Comparison of ENCODE assay signal across 21 cellular contexts in the genomic region with DNA sequence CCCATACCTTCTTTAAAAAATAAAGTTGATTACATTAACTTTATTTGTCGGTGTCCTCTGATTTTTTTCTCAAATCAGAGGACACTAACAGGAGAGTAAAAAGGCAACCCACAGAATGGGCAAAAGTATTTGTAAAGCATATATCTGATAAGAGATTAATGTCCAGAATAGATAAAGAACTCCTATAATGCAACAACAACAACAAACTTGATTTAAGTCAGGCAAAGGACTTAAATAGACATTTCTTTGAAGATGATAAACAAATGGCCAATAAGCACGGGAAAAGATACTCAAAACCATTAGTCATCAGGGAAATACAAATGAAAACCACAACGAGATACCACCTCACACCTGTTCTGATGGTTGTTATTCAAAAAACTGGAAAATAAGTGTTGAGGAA. TPM values are rescaled to one million over a fixed set of nuclear protein-coding genes. Genes with fewer than 3 reads are reported as not detected.
DNase-seq lines count a peak whose midpoint lies in the region; ATAC-seq and TF ChIP-seq lines count a peak whose summit lies in the region.
"Had no signal": no experiment of that assay in that cellular context is flagged by ENCODE, and none has a peak within 500 bp of the region (broad histone marks: within the 10 kb centered on the region; RNA-seq: fewer than 3 reads in every experiment).

No MANE protein-coding gene starts in this region.

- no peaks in the 10 kb centered on the region for H3K9me3 ChIP-seq in gastroesophageal sphincter
- H3K9me3 ChIP-seq in tibial artery, result no peaks in the 10 kb centered on the region
- no peaks in the 10 kb centered on the region for H3K9me3 ChIP-seq in right cardiac atrium (ENCODE audit: control insufficient read depth, low read length)
- H3K9me3 ChIP-seq: Caco-2, upper lobe of left lung had no signal

- intact Hi-C loops in activated CD8-positive, alpha-beta T cell treated with anti-CD3 and anti-CD28 coated beads for 36 hours (cut with micrococcal nuclease), result no loop called here
- intact Hi-C loops in tibial artery (cut with DNase I; ENCODE audit: low total_unique reads) (no loop called here), right cardiac atrium (cut with DNase I) (no loop called here)

- H3K9me3 Mint-ChIP-seq in stimulated activated naive CD8-positive, alpha-beta T cell treated with anti-CD3 and anti-CD28 coated beads, Interleukin-15, Interleukin-2, amounts not matched to agents 100 ng/mL and 50 ng/mL, for 24 hours, result no peaks in the 10 kb centered on the region
- H3K9me3 Mint-ChIP-seq in activated CD8-positive, alpha-beta T cell treated with anti-CD3 and anti-CD28 coated beads for 36 hours, result no peaks in the 10 kb centered on the region

- H3K4me3 ChIP-seq in gastroesophageal sphincter (no peak overlapping the region), tibial artery (no peak overlapping the region), right cardiac atrium (ENCODE audit: low read length) (no peak overlapping the region)
- H3K4me3 ChIP-seq: upper lobe of left lung had no signal

- peaks cover 89% of the 10 kb centered on the region for H3K4me1 Mint-ChIP-seq in stimulated activated naive CD8-positive, alpha-beta T cell treated with anti-CD3 and anti-CD28 coated beads, Interleukin-15, Interleukin-2, amounts not matched to agents 100 ng/mL and 50 ng/mL, for 24 hours (ENCODE audit: low read depth)
- peaks cover 75% of the 10 kb centered on the region for H3K4me1 Mint-ChIP-seq in activated CD8-positive, alpha-beta T cell treated with anti-CD3 and anti-CD28 coated beads for 36 hours (ENCODE audit: low read depth)

- H3K4me1 ChIP-seq in gastroesophageal sphincter (peaks cover 0 to 70% (median 9%) of the 10 kb centered on the region in 3 donors), tibial artery (peaks cover 0 to 75% (median 15%) of the 10 kb centered on the region in 4 donors), right cardiac atrium (ENCODE audit: control insufficient read depth, insufficient read depth, low read length) (peaks cover 1% of the 10 kb centered on the region)
- H3K4me1 ChIP-seq: Caco-2 had no signal

- no peak for ATAC-seq in stimulated activated naive CD8-positive, alpha-beta T cell treated with anti-CD3 and anti-CD28 coated beads, Interleukin-15, Interleukin-2, amounts not matched to agents 100 U/mL and 50 U/mL, for 24 hours
- ATAC-seq in activated CD8-positive, alpha-beta T cell treated with anti-CD3 and anti-CD28 coated beads for 36 hours, result no peak
- no peak for ATAC-seq in gastroesophageal sphincter
- no peak for ATAC-seq in right cardiac atrium
- ATAC-seq: Right ventricle myocardium inferior had no signal

- H3K27me3 Mint-ChIP-seq in stimulated activated naive CD8-positive, alpha-beta T cell treated with anti-CD3 and anti-CD28 coated beads, Interleukin-15, Interleukin-2, amounts not matched to agents 100 ng/mL and 50 ng/mL, for 24 hours, result no peaks in the 10 kb centered on the region
- no peaks in the 10 kb centered on the region for H3K27me3 Mint-ChIP-seq in activated CD8-positive, alpha-beta T cell treated with anti-CD3 and anti-CD28 coated beads for 36 hours

- TF ChIP-seq POLR2A in gastroesophageal sphincter (IDR thresholded peaks at IDR 0.05), result no peak

- CTCF ChIA-PET in activated CD8-positive, alpha-beta T cell treated with anti-CD3 and anti-CD28 coated beads for 36 hours (lab: Charles Lee), result no interaction called here

- TF ChIP-seq EP300 in gastroesophageal sphincter (IDR thresholded peaks at IDR 0.05), result no peak

- peak overlapping the region; percentile 40 for H3K4me3 Mint-ChIP-seq in stimulated activated naive CD8-positive, alpha-beta T cell treated with anti-CD3 and anti-CD28 coated beads, Interleukin-15, Interleukin-2, amounts not matched to agents 100 ng/mL and 50 ng/mL, for 24 hours
- peak overlapping the region; percentile 59 for H3K4me3 Mint-ChIP-seq in activated CD8-positive, alpha-beta T cell treated with anti-CD3 and anti-CD28 coated beads for 36 hours
- H3K4me3 Mint-ChIP-seq: nephron had no signal

- WGBS in gastroesophageal sphincter (ENCODE audit: low coverage in 1 of 2), 2 donors, result 50% methylated on average over 2 to 3 of the region's 3 CpGs
- WGBS in right cardiac atrium, result 61% methylated on average over 3 of the region's 3 CpGs

- H3K27ac ChIP-seq in gastroesophageal sphincter (peak overlapping the region; percentile 39 to 79 (median 60)), tibial artery (peak overlapping the region; percentile 22 to 76), right cardiac atrium (ENCODE audit: low read length) (no peak overlapping the region)

- H3K36me3 Mint-ChIP-seq in stimulated activated naive CD8-positive, alpha-beta T cell treated with anti-CD3 and anti-CD28 coated beads, Interleukin-15, Interleukin-2, amounts not matched to agents 100 ng/mL and 50 ng/mL, for 24 hours (ENCODE audit: low read depth), result peaks cover 5% of the 10 kb centered on the region
- H3K36me3 Mint-ChIP-seq in activated CD8-positive, alpha-beta T cell treated with anti-CD3 and anti-CD28 coated beads for 36 hours (ENCODE audit: low read depth), result peaks cover 10% of the 10 kb centered on the region

- H3K36me3 ChIP-seq in gastroesophageal sphincter (no peaks in the 10 kb centered on the region), tibial artery (no peaks in the 10 kb centered on the region)
- H3K36me3 ChIP-seq: upper lobe of left lung had no signal

- H3K27ac Mint-ChIP-seq in stimulated activated naive CD8-positive, alpha-beta T cell treated with anti-CD3 and anti-CD28 coated beads, Interleukin-15, Interleukin-2, amounts not matched to agents 100 ng/mL and 50 ng/mL, for 24 hours, result peak overlapping the region; percentile 87
- peak overlapping the region; percentile 95 for H3K27ac Mint-ChIP-seq in activated CD8-positive, alpha-beta T cell treated with anti-CD3 and anti-CD28 coated beads for 36 hours

- DNase-seq in stimulated activated naive CD8-positive, alpha-beta T cell treated with anti-CD3 and anti-CD28 coated beads, Interleukin-15, Interleukin-2, amounts not matched to agents 100 U/mL and 50 U/mL, for 24 hours, result no peak
- no peak for DNase-seq in activated CD8-positive, alpha-beta T cell treated with anti-CD3 and anti-CD28 coated beads for 36 hours
- DNase-seq in tibial artery (no peak), right cardiac atrium (no peak), GDM1 (lab: John Stamatoyannopoulos, UW) (no peak)
- DNase-seq in stimulated activated CD4-positive, alpha-beta T cell treated with anti-CD3 and anti-CD28 coated beads, Interleukin-1b, Interleukin-23, amount 100 ng/mL, for 48 hours, result no peak
- DNase-seq: activated CD8-positive, alpha-beta memory T cell treated with anti-CD3 and anti-CD28 coated beads for 24 hours; Caco-2; effector CD8-positive, alpha-beta T cell; Karpas-422; NCI-H1048; NCI-H1930; NCI-H2227 treated with DMSO at 0.1 percent for 48 hours; NCI-H82; posterior cingulate gyrus; SW 1271; upper lobe of left lung had no signal

- no peak for TF ChIP-seq CTCF in activated CD8-positive, alpha-beta T cell treated with anti-CD3 and anti-CD28 coated beads for 36 hours (IDR thresholded peaks at IDR 0.05)
- TF ChIP-seq CTCF in gastroesophageal sphincter (IDR thresholded peaks at IDR 0.05), result no peak
- TF ChIP-seq CTCF in tibial artery (IDR thresholded peaks at IDR 0.05), result no peak

- H3K27me3 ChIP-seq in gastroesophageal sphincter (no peaks in the 10 kb centered on the region), tibial artery (no peaks in the 10 kb centered on the region), right cardiac atrium (ENCODE audit: control insufficient read depth, insufficient read depth) (no peaks in the 10 kb centered on the region)
- H3K27me3 ChIP-seq: upper lobe of left lung had no signal

- POLR2A ChIA-PET in activated CD8-positive, alpha-beta T cell treated with anti-CD3 and anti-CD28 coated beads for 36 hours (lab: Charles Lee), result no interaction called here

RNA-seq across cellular contexts. Expression of a gene that starts 28.7 kb away (rescaled TPM):
- 10 to 100 TPM; 45.1 to 49.5 TPM for total RNA-seq in activated CD8-positive, alpha-beta T cell treated with anti-CD3 and anti-CD28 coated beads for 36 hours
- 100 to 1,000 TPM in 1 of 4 donors, 10 to 100 TPM in 3; 61.9 to 139 (median 80.1) TPM for total RNA-seq in gastroesophageal sphincter
- 1 to 10 TPM; 3.3 to 8.5 (median 6.2) TPM for total RNA-seq in right cardiac atrium
- polyA plus RNA-seq in right cardiac atrium, result 3.5 TPM

Comparison
In these comparisons a context has a peak if more than half of its experiments do, and no peak if none do; other contexts are left out.
1. RNA of a gene that starts 28.7 kb away (total RNA-seq): 61.9 to 139 TPM in gastroesophageal sphincter and 45.1 to 49.5 TPM in activated CD8-positive, alpha-beta T cell treated with anti-CD3 and anti-CD28 coated beads for 36 hours; 3.3 to 8.5 TPM in right cardiac atrium; every median in the first group is over 4 times any median in the second.